8 cellular contexts compared by ENCODE assay signal in genomic region chr4:48780867-48781219, GRCh38. TPM values are rescaled to one million over a fixed set of nuclear protein-coding genes. Genes with fewer than 3 reads are reported as not detected.
DNase-seq lines count a peak whose midpoint lies in the region; ATAC-seq, FAIRE-seq and TF ChIP-seq lines count a peak whose summit lies in the region.

No MANE protein-coding gene starts in this region.

- intact Hi-C loops in A673 (cut with micrococcal nuclease; ENCODE audit: unreplicated experiment) = loop anchor here (2.0 kb wide), 1 partner anchor 120 kb away; no protein-coding TSS in a partner anchor

- TF ChIP-seq CTCF in A673 (conservative IDR thresholded peaks at IDR 0.05; ENCODE audit: low read depth, low read length) (no peak), VCaP (conservative IDR thresholded peaks at IDR 0.05) (no peak), thoracic aorta (IDR thresholded peaks at IDR 0.05) (no peak)

- peak overlapping the region; percentile 96 for H3K4me3 ChIP-seq in A673 (ENCODE audit: low read depth, low read length, poor library complexity, severe bottlenecking)
- peak overlapping the region; percentile 97 for H3K4me3 ChIP-seq in ectodermal cell (ENCODE audit: insufficient read depth, low read depth, low read length)
- peak overlapping the region; percentile 42 for H3K4me3 ChIP-seq in mucosa of stomach (ENCODE audit: low read length)
- H3K4me3 ChIP-seq in thoracic aorta = peak overlapping the region; percentile 84

- H3K9ac ChIP-seq in mucosa of stomach (ENCODE audit: low read length) = peak overlapping the region; percentile 86

- H3K27ac ChIP-seq in A673 (ENCODE audit: low read depth, low read length, poor library complexity, severe bottlenecking) (peak overlapping the region; percentile 69), VCaP (peak overlapping the region; percentile 96), ectodermal cell (ENCODE audit: insufficient read depth, low read depth, low read length, poor library complexity, severe bottlenecking) (peak overlapping the region; percentile 52), thoracic aorta (peak overlapping the region; percentile 66 to 80)

- WGBS in ectodermal cell, 2 experiments = 4 to 8% methylated on average over 10 of the region's 10 CpGs

- POLR2A ChIA-PET in A673 (lab: Charles Lee; ENCODE audit: low non-redundant PET) = interaction anchor here (0.6 kb wide), 1 partner anchor 57 kb away, joined by 3 read pairs; no protein-coding TSS in a partner anchor

- CTCF ChIA-PET in A673 (lab: Charles Lee) = no interaction called here

- H3K27me3 ChIP-seq in A673 (replicated peaks; ENCODE audit: insufficient read depth, low read depth, low read length, poor library complexity) (no peaks in the 10 kb centered on the region), ectodermal cell (ENCODE audit: control insufficient read depth, insufficient read depth, low read length, poor library complexity, severe bottlenecking) (no peaks in the 10 kb centered on the region), mucosa of stomach (ENCODE audit: control insufficient read depth, insufficient read depth, low read length) (no peaks in the 10 kb centered on the region), thoracic aorta (replicated peaks; ENCODE audit: insufficient read depth) (no peaks in the 10 kb centered on the region)

- no TSS peak for BruUV-seq in A673 (replicated peaks; lab: Mats Ljungman, UMichigan)

- no peak for ATAC-seq in thoracic aorta (ENCODE audit: insufficient number of reproducible peaks, low FRiP score, low read depth)
- ATAC-seq in HG03460 (IDR thresholded peaks at IDR 0.05; ENCODE audit: unreplicated experiment) = no peak

- H3K9me3 ChIP-seq in A673 (ENCODE audit: low read depth, low read length, poor library complexity, severe bottlenecking) (no peaks in the 10 kb centered on the region), ectodermal cell (ENCODE audit: control insufficient read depth, low read length) (no peaks in the 10 kb centered on the region), mucosa of stomach (ENCODE audit: control insufficient read depth, low read length) (no peaks in the 10 kb centered on the region), thoracic aorta (no peaks in the 10 kb centered on the region)

- no peak for FAIRE-seq in GM19239 (lab: Jason Lieb, UNC)

- H3K36me3 ChIP-seq in A673 (ENCODE audit: insufficient read depth, low read length, poor library complexity, severe bottlenecking) (no peaks in the 10 kb centered on the region), ectodermal cell (ENCODE audit: control insufficient read depth, insufficient read depth, low read length) (no peaks in the 10 kb centered on the region), mucosa of stomach (ENCODE audit: control insufficient read depth, insufficient read depth, low read length) (no peaks in the 10 kb centered on the region), thoracic aorta (no peaks in the 10 kb centered on the region)

- H3K4me1 ChIP-seq in A673 (ENCODE audit: insufficient read depth, low read length, poor library complexity, severe bottlenecking) (peaks cover 18% of the 10 kb centered on the region), ectodermal cell (ENCODE audit: control insufficient read depth, insufficient read depth, low read length) (peaks cover 8% of the 10 kb centered on the region), mucosa of stomach (ENCODE audit: control insufficient read depth, insufficient read depth, low read length) (peaks cover 7% of the 10 kb centered on the region), thoracic aorta (ENCODE audit: control insufficient read depth in 1 of 2, low read depth in 2 of 2) (peaks cover 18 to 33% of the 10 kb centered on the region in 2 donors)

- no peak for DNase-seq in A673 (ENCODE audit: low spot score)
- DNase-seq in HT1080 (ENCODE audit: low read depth) = peak; percentile 23
- no peak for DNase-seq in thoracic aorta (ENCODE audit: low spot score)
- DNase-seq in GM19239 (ENCODE audit: insufficient read length, low spot score) = no peak

RNA-seq across cellular contexts. Expression of gene FRYL, which starts 0.8 kb away (rescaled TPM):
- total RNA-seq in A673 (2021) (43.1 and 47.6 TPM in 2 replicates), thoracic aorta (100 to 1,000 TPM; 108 to 155 TPM)
- total RNA-seq in HT1080 (2014; rRNA removed; shearing (Covaris generic)) = 34.5 and 37.3 TPM in 2 replicates
- polyA plus RNA-seq in HT1080 (2015; cell fraction: cytosol; rRNA removed) = 17.2 and 21.1 TPM in 2 replicates
- 91.1 and 94.9 TPM in 2 replicates for polyA plus RNA-seq in HT1080 (2015; cell fraction: nucleus; rRNA removed)
- 30.7 TPM for polyA plus RNA-seq in ectodermal cell (2013, experiment 1 of 4)
- polyA plus RNA-seq in ectodermal cell (2013, experiment 2 of 4) = 39.1 TPM
- polyA plus RNA-seq in ectodermal cell (2013, experiment 3 of 4) = 26.2 TPM
- polyA plus RNA-seq in ectodermal cell (2013, experiment 4 of 4) = 31.7 TPM

RNA-seq across cellular contexts. Expression of gene OCIAD1, which starts 50.0 kb away (rescaled TPM):
- total RNA-seq in A673 (2021) (138 and 143 TPM in 2 replicates), thoracic aorta (100 to 1,000 TPM in 1 of 2 donors, 10 to 100 TPM in 1; 81.2 to 120 TPM)
- total RNA-seq in HT1080 (2014; rRNA removed; shearing (Covaris generic)) = 109 and 118 TPM in 2 replicates
- 156 and 205 TPM in 2 replicates for polyA plus RNA-seq in HT1080 (2015; cell fraction: cytosol; rRNA removed)
- polyA plus RNA-seq in HT1080 (2015; cell fraction: nucleus; rRNA removed) = 214 and 255 TPM in 2 replicates
- polyA plus RNA-seq in ectodermal cell (2013, experiment 1 of 4) = 157 TPM
- 164 TPM for polyA plus RNA-seq in ectodermal cell (2013, experiment 2 of 4)
- 137 TPM for polyA plus RNA-seq in ectodermal cell (2013, experiment 3 of 4)
- 157 TPM for polyA plus RNA-seq in ectodermal cell (2013, experiment 4 of 4)

Comparison
In these comparisons a context has a peak if more than half of its experiments do, and no peak if none do; other contexts are left out.
1. H3K4me3 ChIP-seq: peak in every context shown above with its lines; median percentile 97 in ectodermal cell; 96 in A673; 84 in thoracic aorta; 42 in mucosa of stomach.